27 cellular contexts compared by ENCODE assay signal in genomic region chr14:76539130-76539529, GRCh38.
"Had no signal": no experiment of that assay in that cellular context is flagged by ENCODE, and none has a peak within 500 bp of the region (broad histone marks: within the 10 kb centered on the region; RNA-seq: fewer than 3 reads in every experiment).

No MANE protein-coding gene starts in this region.

- ATAC-seq: naive thymus-derived CD4-positive, alpha-beta T cell; natural killer cell; psoas muscle; right cardiac atrium; sciatic nerve; stimulated activated effector memory CD8-positive, alpha-beta T cell treated with anti-CD3 and anti-CD28 coated beads, Interleukin-12 subunit alpha, Interleukin-12 subunit beta, amount 100 ng/mL, for 72 hours; stimulated activated naive B cell treated with anti-CD40 and anti-IgM and Interleukin-4, amounts not matched to agents 10 μg/mL and 1 μg/mL and 100 μg/mL, for 72 hours had no signal

- H3K9me3 Mint-ChIP-seq: natural killer cell; nephron; neural crest cell; stimulated activated effector memory CD8-positive, alpha-beta T cell treated with anti-CD3 and anti-CD28 coated beads, Interleukin-12 subunit alpha, Interleukin-12 subunit beta, amount 100 ng/mL, for 72 hours; stimulated activated naive B cell treated with anti-CD40 and anti-IgM and Interleukin-4, amounts not matched to agents 10 μg/mL and 1 μg/mL and 100 μg/mL, for 72 hours had no signal

- H3K27ac ChIP-seq: ovary, parathyroid adenoma, psoas muscle, stomach, thoracic aorta, thyroid gland, tibial nerve, upper lobe of left lung, vagina had no signal

- H3K36me3 Mint-ChIP-seq: natural killer cell; stimulated activated effector memory CD8-positive, alpha-beta T cell treated with anti-CD3 and anti-CD28 coated beads, Interleukin-12 subunit alpha, Interleukin-12 subunit beta, amount 100 ng/mL, for 72 hours; stimulated activated naive B cell treated with anti-CD40 and anti-IgM and Interleukin-4, amounts not matched to agents 10 μg/mL and 1 μg/mL and 100 μg/mL, for 72 hours had no signal

- H3K4me3 Mint-ChIP-seq: naive thymus-derived CD4-positive, alpha-beta T cell; natural killer cell; nephron; neural crest cell; stimulated activated effector memory CD8-positive, alpha-beta T cell treated with anti-CD3 and anti-CD28 coated beads, Interleukin-12 subunit alpha, Interleukin-12 subunit beta, amount 100 ng/mL, for 72 hours; stimulated activated naive B cell treated with anti-CD40 and anti-IgM and Interleukin-4, amounts not matched to agents 10 μg/mL and 1 μg/mL and 100 μg/mL, for 72 hours had no signal

- H2AFZ ChIP-seq: parathyroid adenoma had no signal

- H3K9me3 ChIP-seq: ovary, psoas muscle, stomach, thoracic aorta, thyroid gland, tibial nerve, upper lobe of left lung, vagina had no signal

- H3K27me3 ChIP-seq: ovary, thyroid gland, tibial nerve, upper lobe of left lung, vagina had no signal

- H3K79me2 ChIP-seq: parathyroid adenoma had no signal

- DNase-seq: naive thymus-derived CD4-positive, alpha-beta T cell; natural killer cell; occipital lobe; ovary; psoas muscle; right cardiac atrium; small intestine; stimulated activated CD4-positive, alpha-beta T cell treated with anti-CD3 and anti-CD28 coated beads, Interleukin-15, amount 100 ng/mL, for 24 hours; stimulated activated CD4-positive, alpha-beta T cell treated with anti-CD3 and anti-CD28 coated beads, Interleukin-2, amount 100 ng/mL, for 24 hours; stimulated activated CD4-positive, alpha-beta T cell treated with anti-CD3 and anti-CD28 coated beads, Interleukin-2, amount 100 ng/mL, for 48 hours; stimulated activated CD4-positive, alpha-beta T cell treated with anti-CD3 and anti-CD28 coated beads, Interleukin-4, amount 100 ng/mL, for 24 hours; stimulated activated naive B cell treated with anti-CD40 and anti-IgM and Interleukin-4, amounts not matched to agents 10 μg/mL and 1 μg/mL and 100 μg/mL, for 72 hours; stimulated activated naive CD4-positive, alpha-beta T cell treated with Interleukin-2 at 50 U/mL for 16 hours; stomach; thyroid gland; trophoblast cell; upper lobe of left lung had no signal

- H3K36me3 ChIP-seq: ovary, stomach, thoracic aorta, thyroid gland, tibial nerve, upper lobe of left lung, vagina had no signal

- H3K9ac ChIP-seq: parathyroid adenoma had no signal

- H3K27ac Mint-ChIP-seq: naive thymus-derived CD4-positive, alpha-beta T cell; natural killer cell; nephron; progenitor cell of endocrine pancreas; stimulated activated effector memory CD8-positive, alpha-beta T cell treated with anti-CD3 and anti-CD28 coated beads, Interleukin-12 subunit alpha, Interleukin-12 subunit beta, amount 100 ng/mL, for 72 hours; stimulated activated naive B cell treated with anti-CD40 and anti-IgM and Interleukin-4, amounts not matched to agents 10 μg/mL and 1 μg/mL and 100 μg/mL, for 72 hours had no signal

- FAIRE-seq: small intestine, urothelium cell line had no signal

- H3K4me3 ChIP-seq: ovary, psoas muscle, stomach, thoracic aorta, thyroid gland, tibial nerve, upper lobe of left lung, vagina had no signal

- H3K4me1 Mint-ChIP-seq: natural killer cell; stimulated activated effector memory CD8-positive, alpha-beta T cell treated with anti-CD3 and anti-CD28 coated beads, Interleukin-12 subunit alpha, Interleukin-12 subunit beta, amount 100 ng/mL, for 72 hours; stimulated activated naive B cell treated with anti-CD40 and anti-IgM and Interleukin-4, amounts not matched to agents 10 μg/mL and 1 μg/mL and 100 μg/mL, for 72 hours had no signal

- H3K4me1 ChIP-seq: parathyroid adenoma, psoas muscle, upper lobe of left lung had no signal
